Comparison of ENCODE assay signal across 1 cellular context in genomic region chr11:2095198-2095520, GRCh38.
TF ChIP-seq lines count a peak whose summit lies in the region.

No MANE protein-coding gene starts in this region.

TF ChIP-seq in IMR-90, 13 proteins besides CTCF, POLR2A, EP300 and RAD21 (continued from another document):
- TF ChIP-seq ELK1 (IDR thresholded peaks at IDR 0.05; ENCODE audit: borderline replicate concordance, low read depth, low read length) (no peak), BHLHE40 (IDR thresholded peaks at IDR 0.05; ENCODE audit: low read depth, low read length) (no peak), MAZ (IDR thresholded peaks at IDR 0.05; ENCODE audit: borderline replicate concordance, low read depth, low read length) (no peak), MAFK (IDR thresholded peaks at IDR 0.05; ENCODE audit: low read depth, low read length) (no peak), MXI1 (IDR thresholded peaks at IDR 0.05; ENCODE audit: borderline replicate concordance, low read depth, low read length) (no peak), NFE2L2 (IDR thresholded peaks at IDR 0.05; ENCODE audit: low read depth, low read length) (no peak), FOS (IDR thresholded peaks at IDR 0.05; ENCODE audit: low read depth, low read length) (no peak)
TF ChIP-seq in IMR-90: peak in this region for 0.
